ENCODE assay signal across 8 cellular contexts in genomic region chr11:120335928-120336640, GRCh38. TPM values are rescaled to one million over a fixed set of nuclear protein-coding genes. Genes with fewer than 3 reads are reported as not detected.
DNase-seq lines count a peak whose midpoint lies in the region; TF ChIP-seq lines count a peak whose summit lies in the region.

A gene with protein sequence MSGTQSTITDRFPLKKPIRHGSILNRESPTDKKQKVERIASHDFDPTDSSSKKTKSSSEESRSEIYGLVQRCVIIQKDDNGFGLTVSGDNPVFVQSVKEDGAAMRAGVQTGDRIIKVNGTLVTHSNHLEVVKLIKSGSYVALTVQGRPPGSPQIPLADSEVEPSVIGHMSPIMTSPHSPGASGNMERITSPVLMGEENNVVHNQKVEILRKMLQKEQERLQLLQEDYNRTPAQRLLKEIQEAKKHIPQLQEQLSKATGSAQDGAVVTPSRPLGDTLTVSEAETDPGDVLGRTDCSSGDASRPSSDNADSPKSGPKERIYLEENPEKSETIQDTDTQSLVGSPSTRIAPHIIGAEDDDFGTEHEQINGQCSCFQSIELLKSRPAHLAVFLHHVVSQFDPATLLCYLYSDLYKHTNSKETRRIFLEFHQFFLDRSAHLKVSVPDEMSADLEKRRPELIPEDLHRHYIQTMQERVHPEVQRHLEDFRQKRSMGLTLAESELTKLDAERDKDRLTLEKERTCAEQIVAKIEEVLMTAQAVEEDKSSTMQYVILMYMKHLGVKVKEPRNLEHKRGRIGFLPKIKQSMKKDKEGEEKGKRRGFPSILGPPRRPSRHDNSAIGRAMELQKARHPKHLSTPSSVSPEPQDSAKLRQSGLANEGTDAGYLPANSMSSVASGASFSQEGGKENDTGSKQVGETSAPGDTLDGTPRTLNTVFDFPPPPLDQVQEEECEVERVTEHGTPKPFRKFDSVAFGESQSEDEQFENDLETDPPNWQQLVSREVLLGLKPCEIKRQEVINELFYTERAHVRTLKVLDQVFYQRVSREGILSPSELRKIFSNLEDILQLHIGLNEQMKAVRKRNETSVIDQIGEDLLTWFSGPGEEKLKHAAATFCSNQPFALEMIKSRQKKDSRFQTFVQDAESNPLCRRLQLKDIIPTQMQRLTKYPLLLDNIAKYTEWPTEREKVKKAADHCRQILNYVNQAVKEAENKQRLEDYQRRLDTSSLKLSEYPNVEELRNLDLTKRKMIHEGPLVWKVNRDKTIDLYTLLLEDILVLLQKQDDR (N-terminal part only) (plus strand): TSS chr11:120336413. CDS start chr11:120337244, 831 bp downstream.

- H3K9me3 ChIP-seq in ES-I3 (ENCODE audit: control insufficient read depth, insufficient read depth, low read length) (no peaks in the 10 kb centered on the region), H9 (ENCODE audit: control insufficient read depth, low read depth, low read length) (no peaks in the 10 kb centered on the region), trophoblast cell (ENCODE audit: insufficient read depth, low read depth, low read length) (no peaks in the 10 kb centered on the region), tibial artery (no peaks in the 10 kb centered on the region)

- peaks cover 10% of the 10 kb centered on the region for H3K79me2 ChIP-seq in H9 (ENCODE audit: insufficient read depth, low read length)
- H3K79me2 ChIP-seq in trophoblast cell (ENCODE audit: control insufficient read depth, insufficient read depth, low read length, poor library complexity): peaks cover 14% of the 10 kb centered on the region

- peaks cover 17% of the 10 kb centered on the region for H3K23me2 ChIP-seq in H9 (ENCODE audit: insufficient read length, low read depth, low read length, poor library complexity, severe bottlenecking)

- no peak within 1 kb of the TSS for H2BK12ac ChIP-seq in H9 (ENCODE audit: insufficient read length, low read depth, low read length)
- peak within 1 kb of the TSS; percentile 85 for H2BK12ac ChIP-seq in trophoblast cell (ENCODE audit: low read length)

- H3K27me3 Mint-ChIP-seq in H9 (ENCODE audit: low read depth): no peaks in the 10 kb centered on the region

- H2BK120ac ChIP-seq in H9 (ENCODE audit: low read depth, low read length, poor library complexity, severe bottlenecking) (no peak within 1 kb of the TSS), trophoblast cell (ENCODE audit: insufficient read depth, low read length, poor library complexity) (peak within 1 kb of the TSS; percentile 98)

- peak within 1 kb of the TSS; percentile 87 for H3K4me3 ChIP-seq in trophoblast cell (ENCODE audit: low read depth, low read length)
- H3K4me3 ChIP-seq in tibial artery: peak within 1 kb of the TSS; percentile 82 to 88

- TF ChIP-seq CTCF in H9 (conservative IDR thresholded peaks at IDR 0.05): peak; percentile 51; the same call in 2 of the 3 replicates
- peak; percentile 7 to 14 for TF ChIP-seq CTCF in tibial artery (IDR thresholded peaks at IDR 0.05)

- H4K5ac ChIP-seq in H9 (ENCODE audit: insufficient read length, low read depth, low read length): no peak within 1 kb of the TSS

- H3K4ac ChIP-seq in H9 (ENCODE audit: low read depth, low read length) (no peak within 1 kb of the TSS), trophoblast cell (ENCODE audit: low read depth, low read length) (peak within 1 kb of the TSS; percentile 81)

- H2BK20ac ChIP-seq in H9 (ENCODE audit: low read depth, low read length, poor library complexity, severe bottlenecking): no peak within 1 kb of the TSS

- H3K27me3 ChIP-seq in H9 (ENCODE audit: insufficient read depth, low read length) (no peaks in the 10 kb centered on the region), trophoblast cell (ENCODE audit: insufficient read depth, low read length) (no peaks in the 10 kb centered on the region), tibial artery (no peaks in the 10 kb centered on the region)

- H4K12ac ChIP-seq in trophoblast cell (ENCODE audit: low read depth, low read length): peak within 1 kb of the TSS; percentile 84

- no peaks in the 10 kb centered on the region for H4K20me1 ChIP-seq in H9 (ENCODE audit: control insufficient read depth, insufficient read depth, insufficient read length)

- H4K8ac ChIP-seq in H9 (replicated peaks; ENCODE audit: insufficient read length, low read depth, low read length) (no peak within 1 kb of the TSS), trophoblast cell (ENCODE audit: low read depth, low read length) (peak within 1 kb of the TSS; percentile 100)

- peaks cover 28 to 35% of the 10 kb centered on the region in 2 experiments for H3K4me1 Mint-ChIP-seq in H9

- H3K4me2 ChIP-seq in H9 (ENCODE audit: insufficient read depth, insufficient read length, low read length) (peak within 1 kb of the TSS; percentile 96), trophoblast cell (ENCODE audit: low read length) (peak within 1 kb of the TSS; percentile 100)

- no peak within 1 kb of the TSS for H3T11ph ChIP-seq in H9 (ENCODE audit: low read length)

- H3K36me3 ChIP-seq in ES-I3 (ENCODE audit: insufficient read depth, low read length): no peaks in the 10 kb centered on the region
- no peaks in the 10 kb centered on the region for H3K36me3 ChIP-seq in trophoblast cell (ENCODE audit: control insufficient read depth in 1 of 2, insufficient read depth in 2 of 2, low read length in 2 of 2)
- peaks cover 0 to 2% (median 0%) of the 10 kb centered on the region in 3 donors for H3K36me3 ChIP-seq in tibial artery

- no CpG with 5 or more reads among the region's 92 CpGs for WGBS in H9 (ENCODE audit: extremely low coverage, insufficient read length, low lambda C conversion rate)
- 0 to 1% (median 1%) methylated on average over 69 to 92 of the region's 92 CpGs for WGBS in adipose tissue, 3 donors
- no CpG with 5 or more reads among the region's 92 CpGs for WGBS in trophoblast cell (ENCODE audit: extremely low coverage, insufficient coverage, insufficient read length)

- intact Hi-C loops in cardiac septum (cut with DNase I) (loop anchor here (1.0 to 5.0 kb wide), 4 partner anchors 68 to 211 kb away; no protein-coding TSS in a partner anchor), tibial artery (cut with DNase I; ENCODE audit: low total_unique reads) (loop anchor here (1.0 to 10.0 kb wide), 2 partner anchors 11 to 99 kb away; partner anchors contain the start of gene TLCD5)

- H3K27ac Mint-ChIP-seq in H9: peak within 1 kb of the TSS; percentile 21 to 64 (median 21)

- H3K4me3 Mint-ChIP-seq in H9: peak within 1 kb of the TSS; percentile 94 to 97

- H3K9ac ChIP-seq in ES-I3 (ENCODE audit: low read depth, low read length) (peak within 1 kb of the TSS; percentile 97), H9 (ENCODE audit: extremely low read depth, insufficient read length, low read length) (peak within 1 kb of the TSS; percentile 69), trophoblast cell (ENCODE audit: low read length) (peak within 1 kb of the TSS; percentile 98)

- no peak within 1 kb of the TSS for H2BK5ac ChIP-seq in H9 (ENCODE audit: insufficient read length, low read length)
- peak within 1 kb of the TSS; percentile 96 for H2BK5ac ChIP-seq in trophoblast cell (ENCODE audit: low read depth, low read length, poor library complexity)

- no peak within 1 kb of the TSS for H2AK5ac ChIP-seq in H9 (ENCODE audit: insufficient read length, low read length)
- H2AK5ac ChIP-seq in trophoblast cell (ENCODE audit: low read length): peak within 1 kb of the TSS; percentile 35

- DNase-seq in H9 (peak; percentile 96), NCI-H1048 (lab: John Stamatoyannopoulos, UW) (peak; percentile 88), T follicular helper cell (ENCODE audit: low read depth) (peak; percentile 35), cardiac septum (ENCODE audit: low spot score) (peak; percentile 96), trophoblast cell (peak; percentile 86 to 93), tibial artery (peak; percentile 92 to 97)

- H2BK15ac ChIP-seq in H9 (ENCODE audit: low read depth, low read length): no peak within 1 kb of the TSS

- H3K56ac ChIP-seq in H9 (ENCODE audit: insufficient read length, low read depth, low read length): no peak within 1 kb of the TSS

- peak within 1 kb of the TSS; percentile 34; the same call in 1 of the 2 replicates for H3K14ac ChIP-seq in H9 (ENCODE audit: insufficient read depth, low read length)
- H3K14ac ChIP-seq in trophoblast cell (ENCODE audit: low read length): peak within 1 kb of the TSS; percentile 97

- H4K91ac ChIP-seq in H9 (ENCODE audit: insufficient read length, low read depth, low read length) (no peak within 1 kb of the TSS), trophoblast cell (ENCODE audit: low read depth, low read length) (peak within 1 kb of the TSS; percentile 98)

- H3K23ac ChIP-seq in H9 (ENCODE audit: insufficient read length, low read depth, low read length) (no peak within 1 kb of the TSS), trophoblast cell (ENCODE audit: low read length) (no peak within 1 kb of the TSS)

- no peak within 1 kb of the TSS for H3K27ac ChIP-seq in H9 (ENCODE audit: insufficient read length, low read depth, low read length)
- H3K27ac ChIP-seq in adipose tissue (ENCODE audit: low read depth, low read length): peak within 1 kb of the TSS; percentile 84
- H3K27ac ChIP-seq in trophoblast cell (ENCODE audit: low read depth, low read length): peak within 1 kb of the TSS; percentile 98
- H3K27ac ChIP-seq in tibial artery: peak within 1 kb of the TSS; percentile 96 to 98

- no peaks in the 10 kb centered on the region for H3K9me3 Mint-ChIP-seq in H9

- H3K36me3 Mint-ChIP-seq in H9 (ENCODE audit: insufficient read depth in 1 of 3, low read depth in 3 of 3): no peaks in the 10 kb centered on the region

- H3K79me1 ChIP-seq in H9 (ENCODE audit: insufficient read depth, low read depth, low read length, poor library complexity, severe bottlenecking) (no peaks in the 10 kb centered on the region), trophoblast cell (ENCODE audit: low read length) (peaks cover 15% of the 10 kb centered on the region)

- peak within 1 kb of the TSS; percentile 51 for H2AFZ ChIP-seq in H9 (ENCODE audit: low read length)
- H2AFZ ChIP-seq in trophoblast cell (ENCODE audit: insufficient read depth, low read length, poor library complexity): peak within 1 kb of the TSS; percentile 99

- H3K18ac ChIP-seq in H9 (ENCODE audit: insufficient read length, low read depth, low read length) (peak within 1 kb of the TSS; percentile 49), trophoblast cell (ENCODE audit: low read length) (peak within 1 kb of the TSS; percentile 98)

- H3K4me1 ChIP-seq in ES-I3 (ENCODE audit: insufficient read depth, low read length): peaks cover 5% of the 10 kb centered on the region; the same call in 1 of the 2 replicates
- H3K4me1 ChIP-seq in H9 (ENCODE audit: insufficient read depth, low read length): 0 out of 2 replicates have a peak, but pooled peaks cover 3% of the 10 kb centered on the region
- peaks cover 0 to 5% of the 10 kb centered on the region in 2 experiments for H3K4me1 ChIP-seq in trophoblast cell (ENCODE audit: control insufficient read depth in 1 of 2, insufficient read depth in 2 of 2, low read length in 2 of 2)
- peaks cover 0 to 67% (median 44%) of the 10 kb centered on the region in 4 donors for H3K4me1 ChIP-seq in tibial artery

RNA-seq across cellular contexts. Expression of the gene that starts here (rescaled TPM):
- total RNA-seq in H9 (2021) (27.0 TPM in 2 replicates), cardiac septum (138 TPM)
- 10 to 100 TPM; 13.9 to 27.7 (median 20.7) TPM for polyA plus RNA-seq in adipose tissue
- polyA plus RNA-seq in trophoblast cell (2013): 30.4 and 31.2 TPM in 2 replicates

Comparison
In these comparisons a context has a peak if more than half of its experiments do, and no peak if none do; other contexts are left out.
1. DNase-seq: peak in every context shown above with its lines; median percentile 96 in H9; 96 in cardiac septum; 94 in tibial artery; 90 in trophoblast cell; 88 in NCI-H1048; 35 in T follicular helper cell.